ENCODE assay signal across 1 cellular context in genomic region chr21:38660333-38661295, GRCh38.
TF ChIP-seq lines count a peak whose summit lies in the region.

No MANE protein-coding gene starts in this region.

TF ChIP-seq in HEK293, 187 proteins besides CTCF, POLR2A, EP300 and RAD21 (continued from another document):
- TF ChIP-seq EGR2 (tag by site-specific recombination; IDR thresholded peaks at IDR 0.05; ENCODE audit: low read depth): peak; percentile 99
- TF ChIP-seq ZBTB26 (tag by site-specific recombination; optimal IDR thresholded peaks at IDR 0.05): peak; percentile 100
- TF ChIP-seq ZNF48 (tag by site-specific recombination; IDR thresholded peaks at IDR 0.05): no peak
- TF ChIP-seq SCRT2 (tag by site-specific recombination; IDR thresholded peaks at IDR 0.05): no peak
- TF ChIP-seq PBX3 (CRISPR knock-in tag; IDR thresholded peaks at IDR 0.05): peak; percentile 30; the same call in 1 of the 2 replicates
- no peak for TF ChIP-seq ZNF488 (tag by site-specific recombination; IDR thresholded peaks at IDR 0.05)
- peak; percentile 68 for TF ChIP-seq BCL11A (tag by site-specific recombination; IDR thresholded peaks at IDR 0.05; ENCODE audit: low read depth)
- TF ChIP-seq ZNF596 (tag by site-specific recombination; IDR thresholded peaks at IDR 0.05): no peak
- peak; percentile 19; the same call in 1 of the 2 replicates for TF ChIP-seq ZBTB1 (tag by site-specific recombination; IDR thresholded peaks at IDR 0.05)
- peak; percentile 27; the same call in 1 of the 2 replicates for TF ChIP-seq ZEB2 (tag by site-specific recombination; IDR thresholded peaks at IDR 0.05)
- TF ChIP-seq PATZ1 (tag by site-specific recombination; IDR thresholded peaks at IDR 0.05): peak; percentile 74
- peak; percentile 60; the same call in 1 of the 2 replicates for TF ChIP-seq KLF10 (tag by site-specific recombination; IDR thresholded peaks at IDR 0.05)
- TF ChIP-seq WT1 (tag by site-specific recombination; IDR thresholded peaks at IDR 0.05): peak; percentile 63; the same call in 1 of the 2 replicates
- TF ChIP-seq ZNF112 (tag by site-specific recombination; IDR thresholded peaks at IDR 0.05): no peak
- 0 out of 2 replicates have a peak, but pooled peaks have one; percentile 52 for TF ChIP-seq ZNF645 (tag by site-specific recombination; IDR thresholded peaks at IDR 0.05)
- TF ChIP-seq KLF8 (tag by site-specific recombination; IDR thresholded peaks at IDR 0.05): peak; percentile 68
- peak; percentile 100 for TF ChIP-seq ZFHX2 (tag by site-specific recombination; conservative IDR thresholded peaks at IDR 0.05)
- TF ChIP-seq KLF7 (tag by site-specific recombination; IDR thresholded peaks at IDR 0.05; ENCODE audit: borderline replicate concordance): no peak
- no peak for TF ChIP-seq ZNF658 (tag by site-specific recombination; IDR thresholded peaks at IDR 0.05)
- TF ChIP-seq OSR2 (tag by site-specific recombination; IDR thresholded peaks at IDR 0.05): 0 out of 2 replicates have a peak, but pooled peaks have one; percentile 4
- TF ChIP-seq SP2 (tag by site-specific recombination; IDR thresholded peaks at IDR 0.05): peak; percentile 36
- peak; percentile 51 for TF ChIP-seq ZBTB10 (tag by site-specific recombination; IDR thresholded peaks at IDR 0.05)
- peak; percentile 11; the same call in 1 of the 2 replicates for TF ChIP-seq KLF1 (tag by site-specific recombination; IDR thresholded peaks at IDR 0.05)
- peak; percentile 25; the same call in 1 of the 2 replicates for TF ChIP-seq SP7 (tag by site-specific recombination; IDR thresholded peaks at IDR 0.05)
- TF ChIP-seq PRDM10 (tag by site-specific recombination; IDR thresholded peaks at IDR 0.05): 0 out of 2 replicates have a peak, but pooled peaks have one; percentile 48
